In genomic region chr3:81753416-81754014, GRCh38 we compare ENCODE assay signal across 18 cellular contexts.
"Had no signal": no experiment of that assay in that cellular context is flagged by ENCODE, and none has a peak within 500 bp of the region (broad histone marks: within the 10 kb centered on the region; RNA-seq: fewer than 3 reads in every experiment).

No MANE protein-coding gene starts in this region.

- H3K27me3 Mint-ChIP-seq: activated B cell treated with CpG ODN at 0.5 μM for 24 hours; activated CD8-positive, alpha-beta T cell treated with anti-CD3 and anti-CD28 coated beads for 36 hours; activated naive CD8-positive, alpha-beta T cell treated with anti-CD3 and anti-CD28 coated beads, Interleukin-2, amount 10 ng/mL, durations not matched to agents 7 days and 5 days; naive thymus-derived CD8-positive, alpha-beta T cell; stimulated activated naive B cell treated with anti-CD40 and anti-IgM and Interleukin-4, amounts not matched to agents 10 μg/mL and 1 μg/mL and 100 μg/mL, for 72 hours had no signal

- H3K9me3 ChIP-seq: tibial artery had no signal

- H3K4me1 Mint-ChIP-seq: activated B cell treated with CpG ODN at 0.5 μM for 24 hours had no signal

- H3K27ac ChIP-seq: brain microvascular endothelial cell, foreskin keratinocyte had no signal

- ATAC-seq: activated CD8-positive, alpha-beta T cell treated with anti-CD3 and anti-CD28 coated beads for 36 hours; activated T-cell treated with anti-CD3 and anti-CD28 coated beads, Interleukin-2, amount 50 U/mL, for 72 hours; foreskin keratinocyte; naive thymus-derived CD8-positive, alpha-beta T cell; stimulated activated naive B cell treated with anti-CD40 and anti-IgM and Interleukin-4, amounts not matched to agents 10 μg/mL and 1 μg/mL and 100 μg/mL, for 72 hours had no signal

- H3K27ac Mint-ChIP-seq: activated B cell treated with CpG ODN at 0.5 μM for 24 hours; activated CD8-positive, alpha-beta T cell treated with anti-CD3 and anti-CD28 coated beads for 36 hours; activated naive CD8-positive, alpha-beta T cell treated with anti-CD3 and anti-CD28 coated beads, Interleukin-2, amount 10 ng/mL, durations not matched to agents 7 days and 5 days; activated T-cell treated with anti-CD3 and anti-CD28 coated beads, Interleukin-2, amount 50 U/mL, for 72 hours; naive thymus-derived CD8-positive, alpha-beta T cell; stimulated activated naive B cell treated with anti-CD40 and anti-IgM and Interleukin-4, amounts not matched to agents 10 μg/mL and 1 μg/mL and 100 μg/mL, for 72 hours had no signal

- H3K27me3 ChIP-seq: brain microvascular endothelial cell, foreskin keratinocyte, tibial artery had no signal

- H3K36me3 ChIP-seq: brain microvascular endothelial cell had no signal

- DNase-seq: activated B cell treated with CpG ODN at 0.5 μM for 24 hours; activated CD4-positive, alpha-beta T cell treated with anti-CD3 and anti-CD28 coated beads for 48 hours; activated CD8-positive, alpha-beta T cell treated with anti-CD3 and anti-CD28 coated beads for 36 hours; activated naive CD8-positive, alpha-beta T cell treated with anti-CD3 and anti-CD28 coated beads, Interleukin-2, amount 10 ng/mL, durations not matched to agents 7 days and 5 days; activated T-cell treated with anti-CD3 and anti-CD28 coated beads, Interleukin-2, amount 50 U/mL, for 72 hours; anterior cingulate cortex; brain microvascular endothelial cell; cortex of kidney; effector CD4-positive, alpha-beta T cell; foreskin keratinocyte; kidney glomerular epithelial cell; mesenchymal stem cell; naive thymus-derived CD8-positive, alpha-beta T cell; posterior cingulate gyrus; stimulated activated CD4-positive, alpha-beta T cell treated with anti-CD3 and anti-CD28 coated beads, Interleukin-15, amount 100 ng/mL, for 24 hours; stimulated activated CD4-positive, alpha-beta T cell treated with anti-CD3 and anti-CD28 coated beads, Interleukin-4, amount 100 ng/mL, for 1 hour; stimulated activated naive B cell treated with anti-CD40 and anti-IgM and Interleukin-4, amounts not matched to agents 10 μg/mL and 1 μg/mL and 100 μg/mL, for 72 hours; tibial artery had no signal

- H3K4me3 ChIP-seq: tibial artery had no signal

- H3K4me3 Mint-ChIP-seq: activated B cell treated with CpG ODN at 0.5 μM for 24 hours; activated CD8-positive, alpha-beta T cell treated with anti-CD3 and anti-CD28 coated beads for 36 hours; activated naive CD8-positive, alpha-beta T cell treated with anti-CD3 and anti-CD28 coated beads, Interleukin-2, amount 10 ng/mL, durations not matched to agents 7 days and 5 days; activated T-cell treated with anti-CD3 and anti-CD28 coated beads, Interleukin-2, amount 50 U/mL, for 72 hours; naive thymus-derived CD8-positive, alpha-beta T cell; stimulated activated naive B cell treated with anti-CD40 and anti-IgM and Interleukin-4, amounts not matched to agents 10 μg/mL and 1 μg/mL and 100 μg/mL, for 72 hours had no signal
